ENCODE assay signal across 8 cellular contexts in genomic region chr10:102394801-102395676, GRCh38. TPM values are rescaled to one million over a fixed set of nuclear protein-coding genes. Genes with fewer than 3 reads are reported as not detected.
DNase-seq lines count a peak whose midpoint lies in the region; ATAC-seq and TF ChIP-seq lines count a peak whose summit lies in the region.

No MANE protein-coding gene starts in this region.

- peak; percentile 32 for ATAC-seq in GM21390 (IDR thresholded peaks at IDR 0.05; ENCODE audit: unreplicated experiment)
- peak; percentile 67 to 82 (median 68) for ATAC-seq in heart left ventricle

- H3K27me3 ChIP-seq in adipocyte (replicated peaks; ENCODE audit: control insufficient read depth, insufficient read depth, low read length) (no peaks in the 10 kb centered on the region), heart left ventricle (no peaks in the 10 kb centered on the region), tibial artery (no peaks in the 10 kb centered on the region)

- H3K9me3 ChIP-seq in KOPT-K1 (ENCODE audit: insufficient read depth, low read length, poor library complexity, severe bottlenecking) (no peaks in the 10 kb centered on the region), adipocyte (ENCODE audit: control insufficient read depth, low read length) (no peaks in the 10 kb centered on the region), heart left ventricle (no peaks in the 10 kb centered on the region), tibial artery (no peaks in the 10 kb centered on the region)

- H3K36me3 ChIP-seq in KOPT-K1 (ENCODE audit: insufficient read depth, low read length) (no peaks in the 10 kb centered on the region), adipocyte (ENCODE audit: control insufficient read depth, insufficient read depth, low read length, severe bottlenecking) (peaks cover 9% of the 10 kb centered on the region), heart left ventricle (peaks cover 0 to 32% (median 2%) of the 10 kb centered on the region in 9 donors), tibial artery (peaks cover 0 to 16% (median 0%) of the 10 kb centered on the region in 3 donors)

- H3K9ac ChIP-seq in adipocyte (ENCODE audit: low read length): peak overlapping the region; percentile 87

- TF ChIP-seq POLR2A in heart left ventricle (IDR thresholded peaks at IDR 0.05): peak in 1 of 2 donors; percentile 70

- H3K4me1 ChIP-seq in adipocyte (ENCODE audit: control insufficient read depth, insufficient read depth, low read length) (peaks cover 29% of the 10 kb centered on the region), heart left ventricle (peaks cover 3 to 50% (median 33%) of the 10 kb centered on the region in 12 donors), tibial artery (peaks cover 5 to 45% (median 30%) of the 10 kb centered on the region in 4 donors)

- WGBS in heart left ventricle, 4 donors: 0 to 1% (median 0%) methylated on average over 9 to 55 of the region's 55 CpGs

- H3K27ac ChIP-seq in KOPT-K1 (ENCODE audit: low read depth, low read length, poor library complexity, severe bottlenecking): peak overlapping the region; percentile 66
- H3K27ac ChIP-seq in heart left ventricle: peak overlapping the region; percentile 89 to 99 (median 96)
- peak overlapping the region; percentile 91 to 93 for H3K27ac ChIP-seq in tibial artery

- intact Hi-C loops in heart left ventricle (cut with DNase I): loop anchor here in 8 of 10 donors (1.0 to 10.0 kb wide), 13 partner anchors 26 to 228 kb away; partner anchors contain the start of genes FBXL15 (in 3 of the 8), ACTR1A (in 1 of the 8) and ELOVL3 (in 1 of the 8)
- intact Hi-C loops in tibial artery (cut with DNase I; ENCODE audit: low total_unique reads): no loop called here

- DNase-seq in COLO668 (lab: John Stamatoyannopoulos, UW; ENCODE audit: unreplicated experiment) (peak; percentile 84), T follicular helper cell (ENCODE audit: low read depth) (peak; percentile 88), adipocyte (ENCODE audit: low read depth) (peak; percentile 97), heart left ventricle (peak; percentile 88 to 93 (median 91)), pons (ENCODE audit: low spot score) (peak; percentile 81), tibial artery (peak; percentile 90 to 95)

- TF ChIP-seq CTCF in heart left ventricle (IDR thresholded peaks at IDR 0.05): no peak
- TF ChIP-seq CTCF in tibial artery (IDR thresholded peaks at IDR 0.05): no peak

- H3K4me3 ChIP-seq in adipocyte (ENCODE audit: low read length): peak overlapping the region; percentile 91
- H3K4me3 ChIP-seq in heart left ventricle: peak overlapping the region; percentile 50 to 91 (median 75)
- H3K4me3 ChIP-seq in tibial artery: peak overlapping the region; percentile 64 to 79

RNA-seq across cellular contexts. Expression of gene NFKB2, which starts 0.5 kb away (rescaled TPM):
- total RNA-seq in heart left ventricle: 10 to 100 TPM in 8 of 9 donors, 1 to 10 TPM in 1; 9.6 to 50.4 (median 17.2) TPM
- polyA plus RNA-seq in heart left ventricle: 10 to 100 TPM in 1 of 2 donors, 1 to 10 TPM in 1; 9.6 to 20.1 TPM

RNA-seq across cellular contexts. Expression of gene PSD, which starts 23.5 kb away (rescaled TPM):
- 1 to 10 TPM in 4 of 9 donors, under 1 TPM in 5; 0.34 to 1.7 (median 0.86) TPM for total RNA-seq in heart left ventricle
- under 1 TPM; 0.14 to 0.76 TPM for polyA plus RNA-seq in heart left ventricle

RNA-seq across cellular contexts. Expression of gene FBXL15, which starts 25.6 kb away (rescaled TPM):
- 10 to 100 TPM in 6 of 9 donors, 1 to 10 TPM in 3; 6.6 to 13.9 (median 10.2) TPM for total RNA-seq in heart left ventricle
- 10 to 100 TPM in 1 of 2 donors, 1 to 10 TPM in 1; 9.9 to 20.0 TPM for polyA plus RNA-seq in heart left ventricle

RNA-seq across cellular contexts. Expression of gene CUEDC2, which starts 37.3 kb away (rescaled TPM):
- 100 to 1,000 TPM in 1 of 9 donors, 10 to 100 TPM in 8; 62.0 to 107 (median 79.2) TPM for total RNA-seq in heart left ventricle
- polyA plus RNA-seq in heart left ventricle: 10 to 100 TPM; 73.4 to 81.2 TPM

RNA-seq across cellular contexts. Expression of gene C10orf95, which starts 56.3 kb away (rescaled TPM):
- under 1 TPM in 2 of 9 donors, not detected in 7; 0.18 to 0.21 TPM for total RNA-seq in heart left ventricle
- not detected for polyA plus RNA-seq in heart left ventricle

Comparison
In these comparisons a context has a peak if more than half of its experiments do, and no peak if none do; other contexts are left out.
1. Peak in every context shown above with its lines: DNase-seq, ATAC-seq, H3K4me3 ChIP-seq and H3K27ac ChIP-seq.